Comparison of ENCODE assay signal across 25 cellular contexts in genomic region chr2:208039661-208040060, GRCh38. TPM values are rescaled to one million over a fixed set of nuclear protein-coding genes. Genes with fewer than 3 reads are reported as not detected.
A peak's percentile ranks its signal among the peaks of the same experiment; 100 is the strongest.
DNase-seq lines count a peak whose midpoint lies in the region; ATAC-seq and TF ChIP-seq lines count a peak whose summit lies in the region.
"Had no signal": no experiment of that assay in that cellular context is flagged by ENCODE, and none has a peak within 500 bp of the region (broad histone marks: within the 10 kb centered on the region; RNA-seq: fewer than 3 reads in every experiment).

No MANE protein-coding gene starts in this region.

- H3K9me3 Mint-ChIP-seq in brain (no peaks in the 10 kb centered on the region), type B pancreatic cell (no peaks in the 10 kb centered on the region)
- H3K9me3 Mint-ChIP-seq in naive thymus-derived CD4-positive, alpha-beta T cell = peaks cover 0 to 2% (median 0%) of the 10 kb centered on the region in 11 donors
- H3K9me3 Mint-ChIP-seq: activated naive CD4-positive, alpha-beta T cell treated with anti-CD3 and anti-CD28 coated beads, Interleukin-2, amount 50 U/mL, for 24 hours; activated T-cell treated with anti-CD3 and anti-CD28 coated beads, Interleukin-2, amount 50 U/mL, for 72 hours; naive thymus-derived CD8-positive, alpha-beta T cell had no signal

- ATAC-seq in GM18517 (IDR thresholded peaks at IDR 0.05; ENCODE audit: unreplicated experiment) (no peak), GM18519 (IDR thresholded peaks at IDR 0.05; ENCODE audit: low FRiP score, unreplicated experiment) (no peak)
- ATAC-seq in naive thymus-derived CD4-positive, alpha-beta T cell = no peak
- ATAC-seq: naive thymus-derived CD8-positive, alpha-beta T cell had no signal

- H3K27ac Mint-ChIP-seq in brain (peak overlapping the region in 2 of 5 experiments; percentile 37 to 65), type B pancreatic cell (no peak overlapping the region)
- no peak overlapping the region for H3K27ac Mint-ChIP-seq in naive thymus-derived CD4-positive, alpha-beta T cell
- H3K27ac Mint-ChIP-seq: activated naive CD4-positive, alpha-beta T cell treated with anti-CD3 and anti-CD28 coated beads, Interleukin-2, amount 50 U/mL, for 24 hours; activated T-cell treated with anti-CD3 and anti-CD28 coated beads, Interleukin-2, amount 50 U/mL, for 72 hours; naive thymus-derived CD8-positive, alpha-beta T cell had no signal

- no peaks in the 10 kb centered on the region for H3K36me3 ChIP-seq in GM23248 (ENCODE audit: low read depth)
- no peaks in the 10 kb centered on the region for H3K36me3 ChIP-seq in naive thymus-derived CD4-positive, alpha-beta T cell (ENCODE audit: control insufficient read depth in 2 of 3, insufficient read depth in 3 of 3, low read length in 3 of 3)
- H3K36me3 ChIP-seq: BE2C, pancreas, SJCRH30 had no signal

- 0 out of 2 replicates have a peak, but pooled peaks cover 13% of the 10 kb centered on the region for H3K4me1 ChIP-seq in GM23248 (ENCODE audit: insufficient read depth)
- H3K4me1 ChIP-seq in naive thymus-derived CD4-positive, alpha-beta T cell (ENCODE audit: control insufficient read depth in 2 of 2, insufficient read depth in 2 of 2, low read length in 2 of 2) = no peaks in the 10 kb centered on the region
- H3K4me1 ChIP-seq: pancreas, SJCRH30, testis had no signal

- H4K20me1 ChIP-seq in GM23248 (ENCODE audit: insufficient read depth) = no peaks in the 10 kb centered on the region

- H3K27me3 Mint-ChIP-seq in brain = peaks cover 27% of the 10 kb centered on the region
- H3K27me3 Mint-ChIP-seq in naive thymus-derived CD4-positive, alpha-beta T cell = peaks cover 0 to 10% (median 5%) of the 10 kb centered on the region in 5 donors
- H3K27me3 Mint-ChIP-seq in type B pancreatic cell = peaks cover 6% of the 10 kb centered on the region
- H3K27me3 Mint-ChIP-seq: activated naive CD4-positive, alpha-beta T cell treated with anti-CD3 and anti-CD28 coated beads, Interleukin-2, amount 50 U/mL, for 24 hours had no signal

- no peak overlapping the region for H3K9ac ChIP-seq in GM23248

- H2AFZ ChIP-seq in GM23248 = 0 out of 2 replicates have a peak overlapping the region, but pooled peaks have one; percentile 35

- H3K79me2 ChIP-seq in GM23248 (ENCODE audit: insufficient read depth) = no peaks in the 10 kb centered on the region

- no peak overlapping the region for H3K27ac ChIP-seq in GM23248
- no peak overlapping the region for H3K27ac ChIP-seq in naive thymus-derived CD4-positive, alpha-beta T cell (ENCODE audit: low read depth, low read length)
- H3K27ac ChIP-seq: pancreas, SJCRH30, testis had no signal

- no peak overlapping the region for H3K4me2 ChIP-seq in GM23248 (ENCODE audit: unreplicated experiment)

- H3K4me3 Mint-ChIP-seq in brain (peak overlapping the region; percentile 9 to 78 (median 66)), type B pancreatic cell (no peak overlapping the region)
- no peak overlapping the region for H3K4me3 Mint-ChIP-seq in naive thymus-derived CD4-positive, alpha-beta T cell
- H3K4me3 Mint-ChIP-seq: activated naive CD4-positive, alpha-beta T cell treated with anti-CD3 and anti-CD28 coated beads, Interleukin-2, amount 50 U/mL, for 24 hours; activated T-cell treated with anti-CD3 and anti-CD28 coated beads, Interleukin-2, amount 50 U/mL, for 72 hours; naive thymus-derived CD8-positive, alpha-beta T cell had no signal

- CTCF ChIA-PET in naive thymus-derived CD4-positive, alpha-beta T cell (lab: Charles Lee) = interaction anchor here (0.9 to 2.7 kb wide), 5 partner anchors 9 to 294 kb away, joined by 3 to 16 read pairs (median 5); no protein-coding TSS in a partner anchor

- POLR2A ChIA-PET in naive thymus-derived CD4-positive, alpha-beta T cell (lab: Charles Lee) = no interaction called here

- H3K4me3 ChIP-seq in GM23248 = no peak overlapping the region
- no peak overlapping the region for H3K4me3 ChIP-seq in naive thymus-derived CD4-positive, alpha-beta T cell (ENCODE audit: low read length)
- H3K4me3 ChIP-seq: pancreas, SJCRH30, testis had no signal

- H3K36me3 Mint-ChIP-seq in brain (no peaks in the 10 kb centered on the region), type B pancreatic cell (no peaks in the 10 kb centered on the region)
- no peaks in the 10 kb centered on the region for H3K36me3 Mint-ChIP-seq in naive thymus-derived CD4-positive, alpha-beta T cell
- H3K36me3 Mint-ChIP-seq: activated naive CD4-positive, alpha-beta T cell treated with anti-CD3 and anti-CD28 coated beads, Interleukin-2, amount 50 U/mL, for 24 hours; naive thymus-derived CD8-positive, alpha-beta T cell had no signal

- H3F3A ChIP-seq in GM23248 (ENCODE audit: insufficient read depth) = peaks cover 8% of the 10 kb centered on the region

- TF ChIP-seq CTCF in brain (conservative IDR thresholded peaks at IDR 0.05) = no peak
- TF ChIP-seq CTCF in type B pancreatic cell (conservative IDR thresholded peaks at IDR 0.05) = no peak

- H3K4me1 Mint-ChIP-seq in brain (peaks cover 15% of the 10 kb centered on the region), type B pancreatic cell (ENCODE audit: unreplicated experiment) (peaks cover 6% of the 10 kb centered on the region)
- no peaks in the 10 kb centered on the region for H3K4me1 Mint-ChIP-seq in naive thymus-derived CD4-positive, alpha-beta T cell
- H3K4me1 Mint-ChIP-seq: activated naive CD4-positive, alpha-beta T cell treated with anti-CD3 and anti-CD28 coated beads, Interleukin-2, amount 50 U/mL, for 24 hours; naive thymus-derived CD8-positive, alpha-beta T cell had no signal

- intact Hi-C loops in naive thymus-derived CD4-positive, alpha-beta T cell (cut with micrococcal nuclease) = loop anchor here (1.0 to 10.0 kb wide), 7 partner anchors 293 to 1346 kb away; no protein-coding TSS in a partner anchor

- 79 to 82% methylated on average over 8 of the region's 8 CpGs for WGBS in GM23248 (ENCODE audit: low coverage in 1 of 2, low lambda C conversion rate in 2 of 2, missing lambda C conversion rate in 2 of 2), 2 experiments

- H3K27me3 ChIP-seq in GM23248 (replicated peaks; ENCODE audit: insufficient read depth) = no peaks in the 10 kb centered on the region
- no peaks in the 10 kb centered on the region for H3K27me3 ChIP-seq in naive thymus-derived CD4-positive, alpha-beta T cell (ENCODE audit: control insufficient read depth in 2 of 2, insufficient read depth in 2 of 2, low read length in 2 of 2)
- H3K27me3 ChIP-seq: BE2C, pancreas, SJCRH30, testis had no signal

- H3K9me3 ChIP-seq in GM23248 (ENCODE audit: low read depth) = no peaks in the 10 kb centered on the region
- no peaks in the 10 kb centered on the region for H3K9me3 ChIP-seq in naive thymus-derived CD4-positive, alpha-beta T cell (ENCODE audit: control insufficient read depth in 2 of 3, low read length in 3 of 3)
- H3K9me3 ChIP-seq: BE2C, pancreas, SJCRH30, testis had no signal

- no peak for DNase-seq in GM23248
- peak; percentile 83 for DNase-seq in NCI-H2227 (lab: John Stamatoyannopoulos, UW; ENCODE audit: unreplicated experiment)
- peak; percentile 4 for DNase-seq in midbrain (lab: John Stamatoyannopoulos, UW)
- DNase-seq in naive thymus-derived CD4-positive, alpha-beta T cell = no peak
- DNase-seq in type B pancreatic cell (ENCODE audit: extremely low spot score, unreplicated experiment) = no peak
- DNase-seq: activated CD4-positive, alpha-beta T cell treated with anti-CD3 and anti-CD28 coated beads for 48 hours; activated T-cell treated with anti-CD3 and anti-CD28 coated beads, Interleukin-2, amount 50 U/mL, for 72 hours; aorta; BE2C; central memory CD4-positive, alpha-beta T cell; GDM1; left colon; naive thymus-derived CD8-positive, alpha-beta T cell; NCI-H2081 treated with DMSO at 0.1 percent for 48 hours; pancreas; right cardiac atrium; stimulated activated CD4-positive, alpha-beta T cell treated with anti-CD3 and anti-CD28 coated beads, Interleukin-12 subunit alpha, Interleukin-12 subunit beta, amount 100 ng/mL, for 4 hours; stimulated activated CD4-positive, alpha-beta T cell treated with anti-CD3 and anti-CD28 coated beads, Interleukin-4, amount 100 ng/mL, for 4 hours; stimulated activated naive CD4-positive, alpha-beta T cell; testis had no signal

- in situ Hi-C loops in GM23248 (cut with MboI) = loop anchor here (10.0 kb wide), 1 partner anchor 295 kb away; no protein-coding TSS in a partner anchor

- no peaks in the 10 kb centered on the region for H3K9me2 ChIP-seq in GM23248 (ENCODE audit: insufficient read depth)

RNA-seq across cellular contexts. Expression of gene PLEKHM3, which starts 14.3 kb away (rescaled TPM):
- 6.6 and 19.9 TPM in 2 replicates for total RNA-seq in GM23248 (2014; rRNA removed; shearing (Covaris generic))
- polyA plus RNA-seq in GM23248 (2016; fragmentation: Nextera tagmentation; extraction: Ambion mirVana) = 3.5 and 4.9 TPM in 2 replicates
- polyA plus RNA-seq in brain (ENCODE audit: insufficient read depth, low read depth, low replicate concordance) = 22.8 TPM
- 10 to 100 TPM in 4 of 5 experiments, 1 to 10 TPM in 1; 6.1 to 19.4 (median 15.5) TPM for total RNA-seq in naive thymus-derived CD4-positive, alpha-beta T cell
- 1 to 10 TPM; 3.8 to 5.4 TPM for polyA plus RNA-seq in naive thymus-derived CD4-positive, alpha-beta T cell
- 10.7 and 12.1 TPM in 2 replicates for total RNA-seq in type B pancreatic cell (ENCODE audit: low replicate concordance)

Comparison
In these comparisons a context has a peak if more than half of its experiments do, and no peak if none do; other contexts are left out.
1. DNase-seq: peak in NCI-H2227 (single experiment) and midbrain (single experiment); none in GM23248 (single experiment), naive thymus-derived CD4-positive, alpha-beta T cell (0 of 9) and type B pancreatic cell (single experiment).
2. H3K4me3 Mint-ChIP-seq: peak in brain (5 of 5); none in naive thymus-derived CD4-positive, alpha-beta T cell (0 of 10) and type B pancreatic cell (single experiment).